ENCODE assay signal across 15 cellular contexts in the genomic region with DNA sequence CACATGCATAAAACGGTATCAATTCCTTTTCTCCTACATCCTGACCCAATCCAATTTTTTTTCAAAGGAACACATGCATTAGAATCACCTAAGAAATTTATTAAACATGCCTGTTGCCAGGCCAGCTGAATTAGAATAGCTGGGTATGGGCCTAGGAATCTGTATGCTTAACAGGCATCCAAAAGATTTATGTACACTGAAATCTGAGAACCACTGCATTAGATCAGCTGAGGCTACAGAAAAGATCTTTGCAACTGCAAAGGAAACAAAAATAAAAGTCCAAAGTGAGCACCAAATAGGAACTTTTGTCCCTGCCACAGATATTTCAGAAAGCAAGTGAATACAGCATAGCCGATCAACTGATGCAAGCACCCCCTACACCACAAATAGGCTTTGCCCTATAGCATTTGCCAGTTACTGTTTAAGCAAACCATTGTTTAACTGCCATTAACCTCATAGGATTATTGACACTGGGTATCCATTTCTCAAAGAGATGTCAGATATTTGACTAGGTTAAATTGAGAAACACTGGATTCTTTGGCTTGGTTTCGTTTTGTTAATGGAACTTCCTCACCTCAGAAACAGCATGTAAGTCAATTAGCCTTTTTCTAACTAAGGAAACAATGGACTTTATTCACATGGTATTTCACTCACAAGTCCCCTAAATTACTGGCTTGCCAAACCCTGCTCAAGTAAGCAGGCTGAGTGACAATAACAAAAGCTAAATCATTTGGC.
DNase-seq lines count a peak whose midpoint lies in the region; ATAC-seq and TF ChIP-seq lines count a peak whose summit lies in the region.
"Had no signal": no experiment of that assay in that cellular context is flagged by ENCODE, and none has a peak within 500 bp of the region (broad histone marks: within the 10 kb centered on the region; RNA-seq: fewer than 3 reads in every experiment).

No MANE protein-coding gene starts in this region.

- H3K27me3 ChIP-seq in left ventricle myocardium inferior (ENCODE audit: low read depth) (no peaks in the 10 kb centered on the region), skeletal muscle satellite cell (ENCODE audit: control insufficient read depth, insufficient read depth, low read length) (no peaks in the 10 kb centered on the region), upper lobe of right lung (no peaks in the 10 kb centered on the region), esophagus muscularis mucosa (no peaks in the 10 kb centered on the region)
- H3K27me3 ChIP-seq: ovary had no signal

- CTCF ChIA-PET in WTC11 (lab: Charles Lee) = no interaction called here

- peaks cover 41% of the 10 kb centered on the region for H3K4me1 Mint-ChIP-seq in WTC11

- peaks cover 14% of the 10 kb centered on the region for H3K4me1 ChIP-seq in left ventricle myocardium inferior
- H3K4me1 ChIP-seq in skeletal muscle satellite cell (ENCODE audit: control insufficient read depth, insufficient read depth, low read length) = peaks cover 17% of the 10 kb centered on the region
- no peaks in the 10 kb centered on the region for H3K4me1 ChIP-seq in upper lobe of right lung
- peaks cover 0 to 6% (median 0%) of the 10 kb centered on the region in 4 donors for H3K4me1 ChIP-seq in esophagus muscularis mucosa

- DNase-seq in left ventricle myocardium inferior = no peak
- no peak for DNase-seq in Right ventricle myocardium inferior (ENCODE audit: missing footprints)
- peak; percentile 20 for DNase-seq in NCI-H1417 treated with DMSO at 0.1 percent for 48 hours (lab: John Stamatoyannopoulos, UW)
- DNase-seq in WTC11 (ENCODE audit: low spot score) = no peak
- DNase-seq in upper lobe of right lung = no peak
- no peak for DNase-seq in esophagus muscularis mucosa (ENCODE audit: extremely low spot score)
- DNase-seq: activated CD8-positive, alpha-beta T cell treated with anti-CD3 and anti-CD28 coated beads, Interleukin-2, amount 10 ng/mL, durations not matched to agents 7 days and 5 days; activated naive CD4-positive, alpha-beta T cell treated with anti-CD3 and anti-CD28 coated beads, Interleukin-2, amount 50 U/mL, for 16 hours; erythroblast; hippocampal formation; NCI-H1048; ovary had no signal

- ATAC-seq in Right ventricle myocardium inferior (no peak), WTC11 (peak; percentile 18), HG03565 (IDR thresholded peaks at IDR 0.05; ENCODE audit: unreplicated experiment) (no peak), upper lobe of right lung (no peak)
- ATAC-seq: activated CD8-positive, alpha-beta T cell treated with anti-CD3 and anti-CD28 coated beads, Interleukin-2, amount 10 ng/mL, durations not matched to agents 7 days and 5 days; PC-3 had no signal

- H3K36me3 ChIP-seq in left ventricle myocardium inferior (peaks cover 8% of the 10 kb centered on the region), skeletal muscle satellite cell (ENCODE audit: insufficient read depth, low read length) (no peaks in the 10 kb centered on the region), upper lobe of right lung (no peaks in the 10 kb centered on the region), esophagus muscularis mucosa (peaks cover 0 to under 1% (median 0%) of the 10 kb centered on the region in 4 donors)
- H3K36me3 ChIP-seq: ovary had no signal

- no peak for TF ChIP-seq EP300 in esophagus muscularis mucosa (IDR thresholded peaks at IDR 0.05)

- peaks cover 27% of the 10 kb centered on the region for H3K36me3 Mint-ChIP-seq in WTC11

- TF ChIP-seq CTCF in left ventricle myocardium inferior (IDR thresholded peaks at IDR 0.05; ENCODE audit: borderline replicate concordance) (no peak), WTC11 (IDR thresholded peaks at IDR 0.05) (no peak), upper lobe of right lung (IDR thresholded peaks at IDR 0.05) (no peak), esophagus muscularis mucosa (IDR thresholded peaks at IDR 0.05) (no peak)

- H3K27ac ChIP-seq in left ventricle myocardium inferior (replicated peaks) (peak overlapping the region; percentile 42), upper lobe of right lung (no peak overlapping the region), esophagus muscularis mucosa (replicated peaks in 1 of 4) (no peak overlapping the region)
- H3K27ac ChIP-seq: ovary had no signal

- H3K4me3 Mint-ChIP-seq in WTC11 = no peak overlapping the region
- H3K4me3 Mint-ChIP-seq: activated CD8-positive, alpha-beta T cell treated with anti-CD3 and anti-CD28 coated beads, Interleukin-2, amount 10 ng/mL, durations not matched to agents 7 days and 5 days had no signal

- H3K4me2 ChIP-seq in skeletal muscle satellite cell (ENCODE audit: low read length) = peak overlapping the region; percentile 19

- H3K4me3 ChIP-seq in left ventricle myocardium inferior (no peak overlapping the region), skeletal muscle satellite cell (ENCODE audit: low read length) (no peak overlapping the region), upper lobe of right lung (no peak overlapping the region), esophagus muscularis mucosa (no peak overlapping the region)
- H3K4me3 ChIP-seq: ovary had no signal

- peak overlapping the region; percentile 84; the same call in 1 of the 2 replicates for H3K27ac Mint-ChIP-seq in WTC11
- H3K27ac Mint-ChIP-seq: activated CD8-positive, alpha-beta T cell treated with anti-CD3 and anti-CD28 coated beads, Interleukin-2, amount 10 ng/mL, durations not matched to agents 7 days and 5 days had no signal

- H3K27me3 Mint-ChIP-seq in WTC11 (ENCODE audit: low read depth) = no peaks in the 10 kb centered on the region

- H3K9me3 ChIP-seq in left ventricle myocardium inferior (replicated peaks) (no peaks in the 10 kb centered on the region), skeletal muscle satellite cell (replicated peaks; ENCODE audit: low read length) (no peaks in the 10 kb centered on the region), upper lobe of right lung (no peaks in the 10 kb centered on the region), esophagus muscularis mucosa (no peaks in the 10 kb centered on the region)
- H3K9me3 ChIP-seq: ovary had no signal

- POLR2A ChIA-PET in WTC11 (lab: Charles Lee) = interaction anchor here (0.8 kb wide), 1 partner anchor 105 kb away, joined by 3 read pairs; no protein-coding TSS in a partner anchor

- H3K9ac ChIP-seq in skeletal muscle satellite cell (ENCODE audit: low read depth, low read length) = no peak overlapping the region

- 72% methylated on average over 3 of the region's 3 CpGs for WGBS in esophagus muscularis mucosa

- intact Hi-C loops in left ventricle myocardium inferior (cut with micrococcal nuclease) (no loop called here), Right ventricle myocardium inferior (cut with DNase I) (no loop called here), upper lobe of right lung (cut with DNase I) (no loop called here), esophagus muscularis mucosa (cut with DNase I) (no loop called here)

- H3K9me3 Mint-ChIP-seq in WTC11 = peaks cover 22% of the 10 kb centered on the region

- TF ChIP-seq POLR2A in esophagus muscularis mucosa (IDR thresholded peaks at IDR 0.05; ENCODE audit: low read depth) = no peak

TF ChIP-seq in WTC11, 78 proteins besides CTCF, POLR2A, EP300 and RAD21 (continues in another document):
- TF ChIP-seq NR2C2 (CRISPR knock-in tag; IDR thresholded peaks at IDR 0.05) (no peak), NR3C1 (CRISPR knock-in tag; conservative IDR thresholded peaks at IDR 0.05; ENCODE audit: low read depth) (no peak), RORB (CRISPR knock-in tag; IDR thresholded peaks at IDR 0.05) (no peak), ZNF671 (CRISPR knock-in tag; IDR thresholded peaks at IDR 0.05) (no peak)
- TF ChIP-seq, protein P1, sequence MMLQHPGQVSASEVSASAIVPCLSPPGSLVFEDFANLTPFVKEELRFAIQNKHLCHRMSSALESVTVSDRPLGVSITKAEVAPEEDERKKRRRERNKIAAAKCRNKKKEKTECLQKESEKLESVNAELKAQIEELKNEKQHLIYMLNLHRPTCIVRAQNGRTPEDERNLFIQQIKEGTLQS (CRISPR knock-in tag; conservative IDR thresholded peaks at IDR 0.05) = no peak
- TF ChIP-seq, protein P2, sequence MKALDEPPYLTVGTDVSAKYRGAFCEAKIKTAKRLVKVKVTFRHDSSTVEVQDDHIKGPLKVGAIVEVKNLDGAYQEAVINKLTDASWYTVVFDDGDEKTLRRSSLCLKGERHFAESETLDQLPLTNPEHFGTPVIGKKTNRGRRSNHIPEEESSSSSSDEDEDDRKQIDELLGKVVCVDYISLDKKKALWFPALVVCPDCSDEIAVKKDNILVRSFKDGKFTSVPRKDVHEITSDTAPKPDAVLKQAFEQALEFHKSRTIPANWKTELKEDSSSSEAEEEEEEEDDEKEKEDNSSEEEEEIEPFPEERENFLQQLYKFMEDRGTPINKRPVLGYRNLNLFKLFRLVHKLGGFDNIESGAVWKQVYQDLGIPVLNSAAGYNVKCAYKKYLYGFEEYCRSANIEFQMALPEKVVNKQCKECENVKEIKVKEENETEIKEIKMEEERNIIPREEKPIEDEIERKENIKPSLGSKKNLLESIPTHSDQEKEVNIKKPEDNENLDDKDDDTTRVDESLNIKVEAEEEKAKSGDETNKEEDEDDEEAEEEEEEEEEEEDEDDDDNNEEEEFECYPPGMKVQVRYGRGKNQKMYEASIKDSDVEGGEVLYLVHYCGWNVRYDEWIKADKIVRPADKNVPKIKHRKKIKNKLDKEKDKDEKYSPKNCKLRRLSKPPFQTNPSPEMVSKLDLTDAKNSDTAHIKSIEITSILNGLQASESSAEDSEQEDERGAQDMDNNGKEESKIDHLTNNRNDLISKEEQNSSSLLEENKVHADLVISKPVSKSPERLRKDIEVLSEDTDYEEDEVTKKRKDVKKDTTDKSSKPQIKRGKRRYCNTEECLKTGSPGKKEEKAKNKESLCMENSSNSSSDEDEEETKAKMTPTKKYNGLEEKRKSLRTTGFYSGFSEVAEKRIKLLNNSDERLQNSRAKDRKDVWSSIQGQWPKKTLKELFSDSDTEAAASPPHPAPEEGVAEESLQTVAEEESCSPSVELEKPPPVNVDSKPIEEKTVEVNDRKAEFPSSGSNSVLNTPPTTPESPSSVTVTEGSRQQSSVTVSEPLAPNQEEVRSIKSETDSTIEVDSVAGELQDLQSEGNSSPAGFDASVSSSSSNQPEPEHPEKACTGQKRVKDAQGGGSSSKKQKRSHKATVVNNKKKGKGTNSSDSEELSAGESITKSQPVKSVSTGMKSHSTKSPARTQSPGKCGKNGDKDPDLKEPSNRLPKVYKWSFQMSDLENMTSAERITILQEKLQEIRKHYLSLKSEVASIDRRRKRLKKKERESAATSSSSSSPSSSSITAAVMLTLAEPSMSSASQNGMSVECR (CRISPR knock-in tag; IDR thresholded peaks at IDR 0.05; ENCODE audit: borderline replicate concordance) = no peak
